In genomic region chr12:103956515-103957027, GRCh38 we compare ENCODE assay signal across 9 cellular contexts. TPM values are rescaled to one million over a fixed set of nuclear protein-coding genes. Genes with fewer than 3 reads are reported as not detected.
DNase-seq lines count a peak whose midpoint lies in the region; ATAC-seq, FAIRE-seq and TF ChIP-seq lines count a peak whose summit lies in the region.
"Had no signal": no experiment of that assay in that cellular context is flagged by ENCODE, and none has a peak within 500 bp of the region (broad histone marks: within the 10 kb centered on the region; RNA-seq: fewer than 3 reads in every experiment).

No MANE protein-coding gene starts in this region.

- 2% methylated on average over 31 of the region's 31 CpGs for WGBS in K562 (ENCODE audit: insufficient coverage, low coverage, missing lambda C conversion rate)
- WGBS in testis, 2 donors = 0 to 1% methylated on average over 17 to 31 of the region's 31 CpGs

- POLR2A ChIA-PET in K562 (lab: Yijun Ruan, JAX) = interaction anchor here (0.6 to 5.3 kb wide), 9 partner anchors 9 to 335 kb away, joined by 3 to 45 read pairs (median 5); partner anchors contain the start of genes HSP90B1 and TDG

- peaks cover 31% of the 10 kb centered on the region for H3K4me1 ChIP-seq in DOHH2 (ENCODE audit: control insufficient read depth, low read length)
- peaks cover 6 to 10% of the 10 kb centered on the region in 2 experiments; a peak in 4 of 5 replicates for H3K4me1 ChIP-seq in K562 (replicated peaks in 1 of 2; ENCODE audit: control insufficient read depth in 2 of 2, insufficient read depth in 2 of 2, low read length in 2 of 2)
- peaks cover 8% of the 10 kb centered on the region for H3K4me1 ChIP-seq in testis

- no peak for TF ChIP-seq EP300 in K562 (IDR thresholded peaks at IDR 0.05; ENCODE audit: low read length)

- TF ChIP-seq POLR2A in K562 (conservative IDR thresholded peaks at IDR 0.05) (no peak), testis (IDR thresholded peaks at IDR 0.05) (no peak)

- intact Hi-C loops in K562 (cut with micrococcal nuclease) (loop anchor here (1.0 kb wide), 1 partner anchor 27 kb away; no protein-coding TSS in a partner anchor), left colon (cut with DNase I, micrococcal nuclease) (loop anchor here in 1 of 2 donors (10.0 kb wide), 1 partner anchor 148 kb away; no protein-coding TSS in a partner anchor), testis (cut with DNase I; ENCODE audit: low total_unique reads) (no loop called here)

- H3K9ac ChIP-seq in K562 (ENCODE audit: insufficient read depth in 1 of 2, low read depth in 2 of 2, low read length in 2 of 2) = peak overlapping the region; percentile 89 to 99

- H3K27ac ChIP-seq in DOHH2 (ENCODE audit: low read depth, low read length) (peak overlapping the region; percentile 83), K562 (ENCODE audit: extremely low read depth, low read depth, low read length) (peak overlapping the region; percentile 95), testis (peak overlapping the region; percentile 83 to 95)

- H3K9me3 ChIP-seq in DOHH2 (ENCODE audit: control insufficient read depth, insufficient read depth, low read length) (no peaks in the 10 kb centered on the region), K562 (replicated peaks; ENCODE audit: control insufficient read depth, insufficient read depth, low read depth, low read length) (no peaks in the 10 kb centered on the region), testis (no peaks in the 10 kb centered on the region)

- H2AFZ ChIP-seq in K562 (ENCODE audit: low read depth, low read length) = peak overlapping the region; percentile 98

- H3K4me2 ChIP-seq in DOHH2 (ENCODE audit: low read length) (peak overlapping the region; percentile 92), K562 (ENCODE audit: insufficient read depth, low read length) (peak overlapping the region; percentile 99)

- TSS peak; percentile 44 for BruUV-seq in K562 (replicated peaks; lab: Mats Ljungman, UMichigan)

- H3F3A ChIP-seq in DOHH2 (ENCODE audit: control insufficient read depth, insufficient read depth) = peaks cover 49% of the 10 kb centered on the region

- H3K4me3 ChIP-seq in DOHH2 (ENCODE audit: low read length) (peak overlapping the region; percentile 91), K562 (peak overlapping the region; percentile 95), testis (peak overlapping the region; percentile 68 to 80)
- H3K4me3 ChIP-seq in Jurkat, Clone E6-1 (ENCODE audit: low read length) = peak overlapping the region; percentile 96

- H4K20me1 ChIP-seq in DOHH2 (ENCODE audit: control insufficient read depth, insufficient read depth, low read depth, low read length) (no peaks in the 10 kb centered on the region), K562 (replicated peaks; ENCODE audit: control insufficient read depth, insufficient read depth, low read length) (no peaks in the 10 kb centered on the region)

- H3K9me1 ChIP-seq in K562 (ENCODE audit: control insufficient read depth, insufficient read depth, low read length) = no peaks in the 10 kb centered on the region

- CTCF ChIA-PET in K562 (lab: Yijun Ruan, JAX; ENCODE audit: low intra/inter-chr PET ratio) = no interaction called here

- DNase-seq in Jurkat, Clone E6-1 (ENCODE audit: low read depth, low spot score) = no peak
- DNase-seq in K562 (ENCODE audit: extremely low read depth in 1 of 4, low spot score in 3 of 4) (no peak), left colon (peak in 1 of 2 donors; percentile 53), testis (no peak), NCI-H1694 treated with DMSO at 0.1 percent for 48 hours (lab: John Stamatoyannopoulos, UW) (no peak), GM10266 (ENCODE audit: extremely low spot score) (no peak)

- H3K79me2 ChIP-seq in DOHH2 (ENCODE audit: control insufficient read depth, low read length) = peaks cover 52% of the 10 kb centered on the region
- H3K79me2 ChIP-seq in K562 (ENCODE audit: control insufficient read depth, insufficient read depth, low read length) = peaks cover 42% of the 10 kb centered on the region

- in situ Hi-C loops in K562 (cut with MboI) = no loop called here

- FAIRE-seq in K562 (lab: Jason Lieb, UNC) = no peak
- FAIRE-seq: TTC549 had no signal

- ATAC-seq in GM21526 (IDR thresholded peaks at IDR 0.05; ENCODE audit: low FRiP score, unreplicated experiment) (peak; percentile 26), K562 (peak; percentile 59), left colon (peak; percentile 56)

- no peaks in the 10 kb centered on the region for H3K9me2 ChIP-seq in DOHH2 (replicated peaks; ENCODE audit: control insufficient read depth, low read length)

- H3K27me3 ChIP-seq in DOHH2 (ENCODE audit: control insufficient read depth, low read length) (no peaks in the 10 kb centered on the region), K562 (ENCODE audit: control insufficient read depth in 2 of 2, insufficient read depth in 2 of 2, low read length in 2 of 2) (no peaks in the 10 kb centered on the region), testis (no peaks in the 10 kb centered on the region)

- TF ChIP-seq CTCF in DOHH2 (IDR thresholded peaks at IDR 0.05; ENCODE audit: low read depth, low read length, poor library complexity, severe bottlenecking) = no peak
- TF ChIP-seq CTCF in K562 (IDR thresholded peaks at IDR 0.05 in 2 of 3, conservative IDR thresholded peaks at IDR 0.05 in 1 of 3; ENCODE audit: insufficient read depth in 2 of 3, low read depth in 1 of 3, low read length in 3 of 3) = no peak
- no peak for TF ChIP-seq CTCF in testis (IDR thresholded peaks at IDR 0.05)
- TF ChIP-seq CTCF in GM10266 (IDR thresholded peaks at IDR 0.05; ENCODE audit: control insufficient read depth, insufficient read depth, low read depth, missing control alignments) = no peak

- peaks cover 41% of the 10 kb centered on the region for H3K36me3 ChIP-seq in DOHH2 (ENCODE audit: control insufficient read depth, low read length)
- H3K36me3 ChIP-seq in K562 (ENCODE audit: control insufficient read depth, insufficient read depth, low read length) = peaks cover 33% of the 10 kb centered on the region; the same call in 2 of the 3 replicates
- H3K36me3 ChIP-seq in testis (ENCODE audit: low read depth, missing control alignments) = no peaks in the 10 kb centered on the region

- TF ChIP-seq RAD21 in K562 (CRISPR knock-in tag; conservative IDR thresholded peaks at IDR 0.05 in 1 of 2, IDR thresholded peaks at IDR 0.05 in 1 of 2) = no peak

TF ChIP-seq in K562, 482 proteins besides CTCF, POLR2A, EP300 and RAD21 (continues in another document):
- TF ChIP-seq, protein P1, sequence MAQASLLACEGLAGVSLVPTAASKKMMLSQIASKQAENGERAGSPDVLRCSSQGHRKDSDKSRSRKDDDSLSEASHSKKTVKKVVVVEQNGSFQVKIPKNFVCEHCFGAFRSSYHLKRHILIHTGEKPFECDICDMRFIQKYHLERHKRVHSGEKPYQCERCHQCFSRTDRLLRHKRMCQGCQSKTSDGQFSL (CRISPR knock-in tag; IDR thresholded peaks at IDR 0.05) = peak; percentile 67; the same call in 1 of the 2 replicates
- TF ChIP-seq, protein P1 (tag; IDR thresholded peaks at IDR 0.05) = no peak

RNA-seq across cellular contexts. Expression of gene TDG, which starts 9.1 kb away (rescaled TPM):
- 62.0 TPM for polyA plus RNA-seq in Jurkat, Clone E6-1 (2012; ENCODE audit: insufficient read depth, insufficient read length)
- 34.2 and 96.2 TPM in 2 replicates for total RNA-seq in K562 (2011; cell fraction: chromatin; rRNA removed; ENCODE audit: low replicate concordance)
- total RNA-seq in K562 (2011; cell fraction: nucleolus; rRNA removed) = 23.2 and 24.1 TPM in 2 replicates
- 45.8 and 68.9 TPM in 2 replicates for total RNA-seq in K562 (2011; cell fraction: nucleoplasm; rRNA removed)
- total RNA-seq in K562 (2014; rRNA removed) (50.8 and 56.8 TPM in 2 replicates), K562 (2014; rRNA removed; fragmentation: Illumina TruSeq; extraction: Trizol) (67.3 and 80.5 TPM in 2 replicates), K562 (2015; rRNA removed; fragmentation: Illumina TruSeq; extraction: Trizol) (65.7 and 70.3 TPM in 2 replicates), K562 (2021) (57.9 and 62.7 TPM in 2 replicates), left colon (10 to 100 TPM; 22.7 to 31.6 TPM), testis (10 to 100 TPM; 16.0 to 16.5 TPM)
- polyA plus RNA-seq in K562 (2011; rRNA removed) (50.8 and 73.3 TPM in 2 replicates), K562 (2014; fragmentation: Illumina TruSeq; extraction: Trizol) (69.8 and 77.2 TPM in 2 replicates), K562 (2014; fragmentation: Nextera tagmentation; extraction: Ambion mirVana) (10 to 100 TPM; 37.6 to 49.0 TPM), K562 (2014; rRNA removed) (62.1 and 64.0 TPM in 2 replicates), testis (ENCODE audit: insufficient read depth, low read depth, low replicate concordance) (11.3 TPM)
- 15.6 and 25.0 TPM in 2 replicates for polyA plus RNA-seq in K562 (2011; cell fraction: cytosol; rRNA removed)
- 52.3 and 89.0 TPM in 2 replicates for polyA plus RNA-seq in K562 (2011; cell fraction: nucleus; rRNA removed)
- 33.5 and 43.1 TPM in 2 replicates for polyA plus RNA-seq in K562 (2012)
- 97.2 and 98.8 TPM in 2 replicates for polyA minus RNA-seq in K562 (2011; rRNA and poly(A)+ RNA removed)
- polyA minus RNA-seq in K562 (2011; cell fraction: cytosol; rRNA and poly(A)+ RNA removed) = 22.7 and 32.0 TPM in 2 replicates
- polyA minus RNA-seq in K562 (2011; cell fraction: nucleus; rRNA and poly(A)+ RNA removed) = 22.6 and 41.0 TPM in 2 replicates

RNA-seq across cellular contexts. Expression of gene HSP90B1, which starts 26.4 kb away (rescaled TPM):
- 277 TPM for polyA plus RNA-seq in Jurkat, Clone E6-1 (2012; ENCODE audit: insufficient read depth, insufficient read length)
- 572 and 2,771 TPM in 2 replicates for total RNA-seq in K562 (2011; cell fraction: chromatin; rRNA removed; ENCODE audit: low replicate concordance)
- total RNA-seq in K562 (2011; cell fraction: nucleolus; rRNA removed) = 491 and 843 TPM in 2 replicates
- total RNA-seq in K562 (2011; cell fraction: nucleoplasm; rRNA removed) = 1,092 and 1,338 TPM in 2 replicates
- 389 and 400 TPM in 2 replicates for total RNA-seq in K562 (2014; rRNA removed)
- 604 and 619 TPM in 2 replicates for total RNA-seq in K562 (2014; rRNA removed; fragmentation: Illumina TruSeq; extraction: Trizol)
- 602 and 611 TPM in 2 replicates for total RNA-seq in K562 (2015; rRNA removed; fragmentation: Illumina TruSeq; extraction: Trizol)
- 453 and 469 TPM in 2 replicates for total RNA-seq in K562 (2021)
- polyA plus RNA-seq in K562 (2011; rRNA removed) = 593 and 719 TPM in 2 replicates
- 64.5 and 201 TPM in 2 replicates for polyA plus RNA-seq in K562 (2011; cell fraction: cytosol; rRNA removed)
- 335 and 665 TPM in 2 replicates for polyA plus RNA-seq in K562 (2011; cell fraction: nucleus; rRNA removed)
- 452 and 478 TPM in 2 replicates for polyA plus RNA-seq in K562 (2012)
- polyA plus RNA-seq in K562 (2014; fragmentation: Illumina TruSeq; extraction: Trizol) = 541 and 657 TPM in 2 replicates
- 100 to 1,000 TPM; 196 to 235 TPM for polyA plus RNA-seq in K562 (2014; fragmentation: Nextera tagmentation; extraction: Ambion mirVana)
- 528 and 557 TPM in 2 replicates for polyA plus RNA-seq in K562 (2014; rRNA removed)
- polyA minus RNA-seq in K562 (2011; rRNA and poly(A)+ RNA removed) = 606 and 720 TPM in 2 replicates
- polyA minus RNA-seq in K562 (2011; cell fraction: cytosol; rRNA and poly(A)+ RNA removed) = 134 and 144 TPM in 2 replicates
- 199 and 484 TPM in 2 replicates for polyA minus RNA-seq in K562 (2011; cell fraction: nucleus; rRNA and poly(A)+ RNA removed)
- total RNA-seq in left colon = 100 to 1,000 TPM; 440 to 482 TPM
- 100 to 1,000 TPM; 257 to 259 TPM for total RNA-seq in testis
- polyA plus RNA-seq in testis (ENCODE audit: insufficient read depth, low read depth, low replicate concordance) = 265 TPM
